Comparison of ENCODE assay signal across 1 cellular context in genomic region chr2:86439879-86440630, GRCh38.
TF ChIP-seq lines count a peak whose summit lies in the region.

No MANE protein-coding gene starts in this region.

TF ChIP-seq in liver, 16 proteins besides CTCF, POLR2A, EP300 and RAD21 (continued from another document):
- TF ChIP-seq, protein P1, sequence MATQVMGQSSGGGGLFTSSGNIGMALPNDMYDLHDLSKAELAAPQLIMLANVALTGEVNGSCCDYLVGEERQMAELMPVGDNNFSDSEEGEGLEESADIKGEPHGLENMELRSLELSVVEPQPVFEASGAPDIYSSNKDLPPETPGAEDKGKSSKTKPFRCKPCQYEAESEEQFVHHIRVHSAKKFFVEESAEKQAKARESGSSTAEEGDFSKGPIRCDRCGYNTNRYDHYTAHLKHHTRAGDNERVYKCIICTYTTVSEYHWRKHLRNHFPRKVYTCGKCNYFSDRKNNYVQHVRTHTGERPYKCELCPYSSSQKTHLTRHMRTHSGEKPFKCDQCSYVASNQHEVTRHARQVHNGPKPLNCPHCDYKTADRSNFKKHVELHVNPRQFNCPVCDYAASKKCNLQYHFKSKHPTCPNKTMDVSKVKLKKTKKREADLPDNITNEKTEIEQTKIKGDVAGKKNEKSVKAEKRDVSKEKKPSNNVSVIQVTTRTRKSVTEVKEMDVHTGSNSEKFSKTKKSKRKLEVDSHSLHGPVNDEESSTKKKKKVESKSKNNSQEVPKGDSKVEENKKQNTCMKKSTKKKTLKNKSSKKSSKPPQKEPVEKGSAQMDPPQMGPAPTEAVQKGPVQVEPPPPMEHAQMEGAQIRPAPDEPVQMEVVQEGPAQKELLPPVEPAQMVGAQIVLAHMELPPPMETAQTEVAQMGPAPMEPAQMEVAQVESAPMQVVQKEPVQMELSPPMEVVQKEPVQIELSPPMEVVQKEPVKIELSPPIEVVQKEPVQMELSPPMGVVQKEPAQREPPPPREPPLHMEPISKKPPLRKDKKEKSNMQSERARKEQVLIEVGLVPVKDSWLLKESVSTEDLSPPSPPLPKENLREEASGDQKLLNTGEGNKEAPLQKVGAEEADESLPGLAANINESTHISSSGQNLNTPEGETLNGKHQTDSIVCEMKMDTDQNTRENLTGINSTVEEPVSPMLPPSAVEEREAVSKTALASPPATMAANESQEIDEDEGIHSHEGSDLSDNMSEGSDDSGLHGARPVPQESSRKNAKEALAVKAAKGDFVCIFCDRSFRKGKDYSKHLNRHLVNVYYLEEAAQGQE (IDR thresholded peaks at IDR 0.05), result no peak
- no peak for TF ChIP-seq MAX (IDR thresholded peaks at IDR 0.05)
- TF ChIP-seq FOXA2 (IDR thresholded peaks at IDR 0.05), result no peak
- TF ChIP-seq YY1 (IDR thresholded peaks at IDR 0.05), result no peak
